In genomic region chr13:98520674-98521449, GRCh38 we compare ENCODE assay signal across 1 cellular context.
TF ChIP-seq lines count a peak whose summit lies in the region.

No MANE protein-coding gene starts in this region.

TF ChIP-seq in GM23338, 12 proteins besides CTCF, POLR2A, EP300 and RAD21 (continued from another document):
- TF ChIP-seq REST (IDR thresholded peaks at IDR 0.05; ENCODE audit: unreplicated experiment): no peak
- TF ChIP-seq EZH2phosphoT487 (IDR thresholded peaks at IDR 0.05; ENCODE audit: unreplicated experiment): no peak
- TF ChIP-seq STAT1 (IDR thresholded peaks at IDR 0.05; ENCODE audit: unreplicated experiment): no peak
- no peak for TF ChIP-seq ZNF331 (CRISPR knock-in tag; IDR thresholded peaks at IDR 0.05; ENCODE audit: low read depth)
- TF ChIP-seq JUNB (IDR thresholded peaks at IDR 0.05; ENCODE audit: unreplicated experiment): no peak
- TF ChIP-seq CREB1 (CRISPR knock-in tag; IDR thresholded peaks at IDR 0.05; ENCODE audit: low read depth): no peak
- TF ChIP-seq ETS1 (IDR thresholded peaks at IDR 0.05): no peak
- TF ChIP-seq EZH2 (IDR thresholded peaks at IDR 0.05; ENCODE audit: low read depth, unreplicated experiment): no peak
- TF ChIP-seq NANOG (IDR thresholded peaks at IDR 0.05; ENCODE audit: borderline replicate concordance): no peak
- no peak for TF ChIP-seq ZNF114 (CRISPR knock-in tag; IDR thresholded peaks at IDR 0.05)
- TF ChIP-seq, protein P1, sequence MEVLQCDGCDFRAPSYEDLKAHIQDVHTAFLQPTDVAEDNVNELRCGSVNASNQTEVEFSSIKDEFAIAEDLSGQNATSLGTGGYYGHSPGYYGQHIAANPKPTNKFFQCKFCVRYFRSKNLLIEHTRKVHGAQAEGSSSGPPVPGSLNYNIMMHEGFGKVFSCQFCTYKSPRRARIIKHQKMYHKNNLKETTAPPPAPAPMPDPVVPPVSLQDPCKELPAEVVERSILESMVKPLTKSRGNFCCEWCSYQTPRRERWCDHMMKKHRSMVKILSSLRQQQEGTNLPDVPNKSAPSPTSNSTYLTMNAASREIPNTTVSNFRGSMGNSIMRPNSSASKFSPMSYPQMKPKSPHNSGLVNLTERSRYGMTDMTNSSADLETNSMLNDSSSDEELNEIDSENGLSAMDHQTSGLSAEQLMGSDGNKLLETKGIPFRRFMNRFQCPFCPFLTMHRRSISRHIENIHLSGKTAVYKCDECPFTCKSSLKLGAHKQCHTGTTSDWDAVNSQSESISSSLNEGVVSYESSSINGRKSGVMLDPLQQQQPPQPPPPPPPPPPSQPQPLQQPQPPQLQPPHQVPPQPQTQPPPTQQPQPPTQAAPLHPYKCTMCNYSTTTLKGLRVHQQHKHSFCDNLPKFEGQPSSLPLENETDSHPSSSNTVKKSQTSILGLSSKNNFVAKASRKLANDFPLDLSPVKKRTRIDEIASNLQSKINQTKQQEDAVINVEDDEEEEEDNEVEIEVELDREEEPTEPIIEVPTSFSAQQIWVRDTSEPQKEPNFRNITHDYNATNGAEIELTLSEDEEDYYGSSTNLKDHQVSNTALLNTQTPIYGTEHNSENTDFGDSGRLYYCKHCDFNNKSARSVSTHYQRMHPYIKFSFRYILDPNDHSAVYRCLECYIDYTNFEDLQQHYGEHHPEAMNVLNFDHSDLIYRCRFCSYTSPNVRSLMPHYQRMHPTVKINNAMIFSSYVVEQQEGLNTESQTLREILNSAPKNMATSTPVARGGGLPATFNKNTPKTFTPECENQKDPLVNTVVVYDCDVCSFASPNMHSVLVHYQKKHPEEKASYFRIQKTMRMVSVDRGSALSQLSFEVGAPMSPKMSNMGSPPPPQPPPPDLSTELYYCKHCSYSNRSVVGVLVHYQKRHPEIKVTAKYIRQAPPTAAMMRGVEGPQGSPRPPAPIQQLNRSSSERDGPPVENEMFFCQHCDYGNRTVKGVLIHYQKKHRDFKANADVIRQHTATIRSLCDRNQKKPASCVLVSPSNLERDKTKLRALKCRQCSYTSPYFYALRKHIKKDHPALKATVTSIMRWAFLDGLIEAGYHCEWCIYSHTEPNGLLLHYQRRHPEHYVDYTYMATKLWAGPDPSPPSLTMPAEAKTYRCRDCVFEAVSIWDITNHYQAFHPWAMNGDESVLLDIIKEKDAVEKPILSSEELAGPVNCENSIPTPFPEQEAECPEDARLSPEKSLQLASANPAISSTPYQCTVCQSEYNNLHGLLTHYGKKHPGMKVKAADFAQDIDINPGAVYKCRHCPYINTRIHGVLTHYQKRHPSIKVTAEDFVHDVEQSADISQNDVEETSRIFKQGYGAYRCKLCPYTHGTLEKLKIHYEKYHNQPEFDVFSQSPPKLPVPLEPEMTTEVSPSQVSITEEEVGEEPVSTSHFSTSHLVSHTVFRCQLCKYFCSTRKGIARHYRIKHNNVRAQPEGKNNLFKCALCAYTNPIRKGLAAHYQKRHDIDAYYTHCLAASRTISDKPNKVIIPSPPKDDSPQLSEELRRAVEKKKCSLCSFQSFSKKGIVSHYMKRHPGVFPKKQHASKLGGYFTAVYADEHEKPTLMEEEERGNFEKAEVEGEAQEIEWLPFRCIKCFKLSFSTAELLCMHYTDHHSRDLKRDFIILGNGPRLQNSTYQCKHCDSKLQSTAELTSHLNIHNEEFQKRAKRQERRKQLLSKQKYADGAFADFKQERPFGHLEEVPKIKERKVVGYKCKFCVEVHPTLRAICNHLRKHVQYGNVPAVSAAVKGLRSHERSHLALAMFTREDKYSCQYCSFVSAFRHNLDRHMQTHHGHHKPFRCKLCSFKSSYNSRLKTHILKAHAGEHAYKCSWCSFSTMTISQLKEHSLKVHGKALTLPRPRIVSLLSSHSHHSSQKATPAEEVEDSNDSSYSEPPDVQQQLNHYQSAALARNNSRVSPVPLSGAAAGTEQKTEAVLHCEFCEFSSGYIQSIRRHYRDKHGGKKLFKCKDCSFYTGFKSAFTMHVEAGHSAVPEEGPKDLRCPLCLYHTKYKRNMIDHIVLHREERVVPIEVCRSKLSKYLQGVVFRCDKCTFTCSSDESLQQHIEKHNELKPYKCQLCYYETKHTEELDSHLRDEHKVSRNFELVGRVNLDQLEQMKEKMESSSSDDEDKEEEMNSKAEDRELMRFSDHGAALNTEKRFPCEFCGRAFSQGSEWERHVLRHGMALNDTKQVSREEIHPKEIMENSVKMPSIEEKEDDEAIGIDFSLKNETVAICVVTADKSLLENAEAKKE (CRISPR knock-in tag; IDR thresholded peaks at IDR 0.05): no peak
